In genomic region chr11:816433-816779, GRCh38 we compare ENCODE assay signal across 16 cellular contexts.
"Had no signal": no experiment of that assay in that cellular context is flagged by ENCODE, and none has a peak within 500 bp of the region (broad histone marks: within the 10 kb centered on the region; RNA-seq: fewer than 3 reads in every experiment).

No MANE protein-coding gene starts in this region.

- H3K27me3 Mint-ChIP-seq: activated CD8-positive, alpha-beta memory T cell treated with anti-CD3 and anti-CD28 coated beads, Interleukin-2, amount 10 ng/mL, durations not matched to agents 7 days and 5 days; activated naive CD8-positive, alpha-beta T cell treated with anti-CD3 and anti-CD28 coated beads, Interleukin-2, amount 10 ng/mL, durations not matched to agents 7 days and 5 days; memory B cell; stimulated activated naive CD8-positive, alpha-beta T cell treated with anti-CD3 and anti-CD28 coated beads, Interleukin-15, amount 100 ng/mL, for 72 hours had no signal

- H3K4me3 Mint-ChIP-seq: activated CD8-positive, alpha-beta memory T cell treated with anti-CD3 and anti-CD28 coated beads, Interleukin-2, amount 10 ng/mL, durations not matched to agents 7 days and 5 days; activated naive CD8-positive, alpha-beta T cell treated with anti-CD3 and anti-CD28 coated beads, Interleukin-2, amount 10 ng/mL, durations not matched to agents 7 days and 5 days; memory B cell; nephron progenitor cell; stimulated activated naive CD8-positive, alpha-beta T cell treated with anti-CD3 and anti-CD28 coated beads, Interleukin-15, amount 100 ng/mL, for 72 hours; T-helper 2 cell treated with Interferon-gamma antibody and Interleukin-4, amounts not matched to agents 5 μg/mL and 100 μg/mL, for 36 hours had no signal

- ATAC-seq: activated CD4-positive, CD25-positive, alpha-beta regulatory T cell treated with anti-CD3 and anti-CD28 coated beads, Interleukin-2, amount 50 U/mL, for 24 hours; activated CD8-positive, alpha-beta memory T cell treated with anti-CD3 and anti-CD28 coated beads, Interleukin-2, amount 10 ng/mL, durations not matched to agents 7 days and 5 days; left lung; stimulated activated naive CD8-positive, alpha-beta T cell treated with anti-CD3 and anti-CD28 coated beads, Interleukin-15, amount 100 ng/mL, for 72 hours had no signal

- DNase-seq: activated CD4-positive, alpha-beta T cell treated with anti-CD3 and anti-CD28 coated beads, Interleukin-2, amount 50 U/mL, for 48 hours; activated CD8-positive, alpha-beta memory T cell treated with anti-CD3 and anti-CD28 coated beads, Interleukin-2, amount 10 ng/mL, durations not matched to agents 7 days and 5 days; activated gamma-delta T cell treated with Interleukin-2 at 50 U/mL for 16 hours; activated naive CD8-positive, alpha-beta T cell treated with anti-CD3 and anti-CD28 coated beads, Interleukin-2, amount 10 ng/mL, durations not matched to agents 7 days and 5 days; activated T-cell treated with anti-CD3 and anti-CD28 coated beads, Interleukin-2, amount 50 U/mL, for 48 hours; effector CD4-positive, alpha-beta T cell; foreskin melanocyte; left lung; nephron progenitor cell; ovary; stimulated activated CD4-positive, alpha-beta T cell treated with anti-CD3 and anti-CD28 coated beads, Interleukin-4, amount 100 ng/mL, for 24 hours; stimulated activated naive CD8-positive, alpha-beta T cell treated with anti-CD3 and anti-CD28 coated beads, Interleukin-15, amount 100 ng/mL, for 72 hours; SW 1271 had no signal

- H3K27ac Mint-ChIP-seq: activated CD8-positive, alpha-beta memory T cell treated with anti-CD3 and anti-CD28 coated beads, Interleukin-2, amount 10 ng/mL, durations not matched to agents 7 days and 5 days; activated naive CD8-positive, alpha-beta T cell treated with anti-CD3 and anti-CD28 coated beads, Interleukin-2, amount 10 ng/mL, durations not matched to agents 7 days and 5 days; memory B cell; nephron progenitor cell; stimulated activated naive CD8-positive, alpha-beta T cell treated with anti-CD3 and anti-CD28 coated beads, Interleukin-15, amount 100 ng/mL, for 72 hours; T-helper 2 cell treated with Interferon-gamma antibody and Interleukin-4, amounts not matched to agents 5 μg/mL and 100 μg/mL, for 36 hours had no signal

- H3K9me3 Mint-ChIP-seq: activated naive CD8-positive, alpha-beta T cell treated with anti-CD3 and anti-CD28 coated beads, Interleukin-2, amount 10 ng/mL, durations not matched to agents 7 days and 5 days; memory B cell; nephron progenitor cell; stimulated activated naive CD8-positive, alpha-beta T cell treated with anti-CD3 and anti-CD28 coated beads, Interleukin-15, amount 100 ng/mL, for 72 hours; T-helper 2 cell treated with Interferon-gamma antibody and Interleukin-4, amounts not matched to agents 5 μg/mL and 100 μg/mL, for 36 hours had no signal
